In genomic region chr22:39369186-39369585, GRCh38 we compare ENCODE assay signal across 24 cellular contexts. TPM values are rescaled to one million over a fixed set of nuclear protein-coding genes. Genes with fewer than 3 reads are reported as not detected.
"Had no signal": no experiment of that assay in that cellular context is flagged by ENCODE, and none has a peak within 500 bp of the region (broad histone marks: within the 10 kb centered on the region; RNA-seq: fewer than 3 reads in every experiment).

No MANE protein-coding gene starts in this region.

- ATAC-seq: activated naive CD8-positive, alpha-beta T cell treated with anti-CD3 and anti-CD28 coated beads, Interleukin-2, amount 50 U/mL, for 24 hours; naive thymus-derived CD8-positive, alpha-beta T cell; right lobe of liver had no signal

- H3K36me3 ChIP-seq: right lobe of liver, thoracic aorta, uterus had no signal

- H3K9me3 Mint-ChIP-seq: activated CD4-positive, alpha-beta T cell treated with anti-CD3 and anti-CD28 coated beads, Interleukin-2, amount 10 ng/mL, durations not matched to agents 24 days and 14 days; activated naive CD8-positive, alpha-beta T cell treated with anti-CD3 and anti-CD28 coated beads, Interleukin-2, amount 50 U/mL, for 24 hours; activated T-cell treated with anti-CD3 and anti-CD28 coated beads, Interleukin-2, amount 50 U/mL, for 24 hours; neural crest cell; stimulated activated naive CD8-positive, alpha-beta T cell treated with anti-CD3 and anti-CD28 coated beads, Interleukin-15, Interleukin-2, amounts not matched to agents 100 ng/mL and 50 ng/mL, for 24 hours; type B pancreatic cell had no signal

- H3K4me1 Mint-ChIP-seq: activated CD4-positive, alpha-beta memory T cell treated with anti-CD3 and anti-CD28 coated beads, Interleukin-2, amount 10 ng/mL, durations not matched to agents 7 days and 5 days; activated CD4-positive, alpha-beta T cell treated with anti-CD3 and anti-CD28 coated beads, Interleukin-2, amount 10 ng/mL, durations not matched to agents 24 days and 14 days had no signal

- H3K4me3 ChIP-seq: esophagus squamous epithelium, right lobe of liver, thoracic aorta, uterus had no signal

- H3K9me3 ChIP-seq: right lobe of liver, uterus had no signal

- H3K4me1 ChIP-seq: right lobe of liver, uterus had no signal

- H3K27ac Mint-ChIP-seq: activated CD4-positive, alpha-beta memory T cell treated with anti-CD3 and anti-CD28 coated beads, Interleukin-2, amount 10 ng/mL, durations not matched to agents 7 days and 5 days; activated CD4-positive, alpha-beta T cell treated with anti-CD3 and anti-CD28 coated beads, Interleukin-2, amount 10 ng/mL, durations not matched to agents 24 days and 14 days; activated naive CD8-positive, alpha-beta T cell treated with anti-CD3 and anti-CD28 coated beads, Interleukin-2, amount 50 U/mL, for 24 hours; activated T-cell treated with anti-CD3 and anti-CD28 coated beads, Interleukin-2, amount 50 U/mL, for 24 hours; stimulated activated naive CD8-positive, alpha-beta T cell treated with anti-CD3 and anti-CD28 coated beads, Interleukin-15, Interleukin-2, amounts not matched to agents 100 ng/mL and 50 ng/mL, for 24 hours; type B pancreatic cell had no signal

- H3K27me3 ChIP-seq: esophagus squamous epithelium, right lobe of liver, uterus had no signal

- H3K36me3 Mint-ChIP-seq: type B pancreatic cell had no signal

- DNase-seq: activated CD4-positive, alpha-beta memory T cell treated with anti-CD3 and anti-CD28 coated beads, Interleukin-2, amount 10 ng/mL, durations not matched to agents 7 days and 5 days; activated CD4-positive, alpha-beta T cell treated with anti-CD3 and anti-CD28 coated beads, Interleukin-2, amount 10 ng/mL, durations not matched to agents 24 days and 14 days; activated CD4-positive, CD25-positive, alpha-beta regulatory T cell treated with anti-CD3 and anti-CD28 coated beads, Interleukin-2, amount 50 U/mL, for 72 hours; activated CD8-positive, alpha-beta memory T cell treated with anti-CD3 and anti-CD28 coated beads, Interleukin-2, amount 50 U/mL, for 48 hours; activated gamma-delta T cell treated with Interleukin-2 at 50 U/mL for 16 hours; activated naive CD4-positive, alpha-beta T cell treated with anti-CD3 and anti-CD28 coated beads, Interleukin-2, amount 50 U/mL, for 16 hours; activated naive CD8-positive, alpha-beta T cell treated with anti-CD3 and anti-CD28 coated beads, Interleukin-2, amount 50 U/mL, for 24 hours; activated T-cell treated with anti-CD3 and anti-CD28 coated beads, Interleukin-2, amount 50 U/mL, for 24 hours; caudate nucleus; effector CD4-positive, alpha-beta T cell; esophagus squamous epithelium; foreskin melanocyte; mammary epithelial cell; midbrain; naive thymus-derived CD8-positive, alpha-beta T cell; right lobe of liver; stimulated activated CD4-positive, alpha-beta T cell treated with anti-CD3 and anti-CD28 coated beads, Interleukin-2, amount 100 ng/mL, for 48 hours; T-helper 2 cell; uterus had no signal

- H3K4me3 Mint-ChIP-seq: activated CD4-positive, alpha-beta memory T cell treated with anti-CD3 and anti-CD28 coated beads, Interleukin-2, amount 10 ng/mL, durations not matched to agents 7 days and 5 days; activated CD4-positive, alpha-beta T cell treated with anti-CD3 and anti-CD28 coated beads, Interleukin-2, amount 10 ng/mL, durations not matched to agents 24 days and 14 days; activated naive CD8-positive, alpha-beta T cell treated with anti-CD3 and anti-CD28 coated beads, Interleukin-2, amount 50 U/mL, for 24 hours; activated T-cell treated with anti-CD3 and anti-CD28 coated beads, Interleukin-2, amount 50 U/mL, for 24 hours; naive thymus-derived CD8-positive, alpha-beta T cell; neural crest cell; stimulated activated naive CD8-positive, alpha-beta T cell treated with anti-CD3 and anti-CD28 coated beads, Interleukin-15, Interleukin-2, amounts not matched to agents 100 ng/mL and 50 ng/mL, for 24 hours; type B pancreatic cell had no signal

- H3K27me3 Mint-ChIP-seq: activated naive CD8-positive, alpha-beta T cell treated with anti-CD3 and anti-CD28 coated beads, Interleukin-2, amount 50 U/mL, for 24 hours; activated T-cell treated with anti-CD3 and anti-CD28 coated beads, Interleukin-2, amount 50 U/mL, for 24 hours; naive thymus-derived CD8-positive, alpha-beta T cell; stimulated activated naive CD8-positive, alpha-beta T cell treated with anti-CD3 and anti-CD28 coated beads, Interleukin-15, Interleukin-2, amounts not matched to agents 100 ng/mL and 50 ng/mL, for 24 hours; type B pancreatic cell had no signal

- H3K27ac ChIP-seq: epithelial cell of prostate, esophagus squamous epithelium, right lobe of liver, thoracic aorta, uterus had no signal

RNA-seq across cellular contexts. Expression of gene SYNGR1, which starts 19.4 kb away (rescaled TPM):
- total RNA-seq: activated CD4-positive, alpha-beta T cell treated with anti-CD3 and anti-CD28 coated beads, Interleukin-2, amount 10 ng/mL, durations not matched to agents 24 days and 14 days had no signal
